3 cellular contexts compared by ENCODE assay signal in genomic region chr17:60330731-60331130, GRCh38.
TF ChIP-seq lines count a peak whose summit lies in the region.

No MANE protein-coding gene starts in this region.

TF ChIP-seq in GM23338, 12 proteins besides CTCF, POLR2A, EP300 and RAD21:
- TF ChIP-seq STAT1 (IDR thresholded peaks at IDR 0.05; ENCODE audit: unreplicated experiment) (no peak), EZH2phosphoT487 (IDR thresholded peaks at IDR 0.05; ENCODE audit: unreplicated experiment) (no peak), ZNF114 (CRISPR knock-in tag; IDR thresholded peaks at IDR 0.05) (no peak)
- TF ChIP-seq, protein P1, sequence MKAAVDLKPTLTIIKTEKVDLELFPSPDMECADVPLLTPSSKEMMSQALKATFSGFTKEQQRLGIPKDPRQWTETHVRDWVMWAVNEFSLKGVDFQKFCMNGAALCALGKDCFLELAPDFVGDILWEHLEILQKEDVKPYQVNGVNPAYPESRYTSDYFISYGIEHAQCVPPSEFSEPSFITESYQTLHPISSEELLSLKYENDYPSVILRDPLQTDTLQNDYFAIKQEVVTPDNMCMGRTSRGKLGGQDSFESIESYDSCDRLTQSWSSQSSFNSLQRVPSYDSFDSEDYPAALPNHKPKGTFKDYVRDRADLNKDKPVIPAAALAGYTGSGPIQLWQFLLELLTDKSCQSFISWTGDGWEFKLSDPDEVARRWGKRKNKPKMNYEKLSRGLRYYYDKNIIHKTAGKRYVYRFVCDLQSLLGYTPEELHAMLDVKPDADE (IDR thresholded peaks at IDR 0.05) = no peak
- TF ChIP-seq, protein P2, sequence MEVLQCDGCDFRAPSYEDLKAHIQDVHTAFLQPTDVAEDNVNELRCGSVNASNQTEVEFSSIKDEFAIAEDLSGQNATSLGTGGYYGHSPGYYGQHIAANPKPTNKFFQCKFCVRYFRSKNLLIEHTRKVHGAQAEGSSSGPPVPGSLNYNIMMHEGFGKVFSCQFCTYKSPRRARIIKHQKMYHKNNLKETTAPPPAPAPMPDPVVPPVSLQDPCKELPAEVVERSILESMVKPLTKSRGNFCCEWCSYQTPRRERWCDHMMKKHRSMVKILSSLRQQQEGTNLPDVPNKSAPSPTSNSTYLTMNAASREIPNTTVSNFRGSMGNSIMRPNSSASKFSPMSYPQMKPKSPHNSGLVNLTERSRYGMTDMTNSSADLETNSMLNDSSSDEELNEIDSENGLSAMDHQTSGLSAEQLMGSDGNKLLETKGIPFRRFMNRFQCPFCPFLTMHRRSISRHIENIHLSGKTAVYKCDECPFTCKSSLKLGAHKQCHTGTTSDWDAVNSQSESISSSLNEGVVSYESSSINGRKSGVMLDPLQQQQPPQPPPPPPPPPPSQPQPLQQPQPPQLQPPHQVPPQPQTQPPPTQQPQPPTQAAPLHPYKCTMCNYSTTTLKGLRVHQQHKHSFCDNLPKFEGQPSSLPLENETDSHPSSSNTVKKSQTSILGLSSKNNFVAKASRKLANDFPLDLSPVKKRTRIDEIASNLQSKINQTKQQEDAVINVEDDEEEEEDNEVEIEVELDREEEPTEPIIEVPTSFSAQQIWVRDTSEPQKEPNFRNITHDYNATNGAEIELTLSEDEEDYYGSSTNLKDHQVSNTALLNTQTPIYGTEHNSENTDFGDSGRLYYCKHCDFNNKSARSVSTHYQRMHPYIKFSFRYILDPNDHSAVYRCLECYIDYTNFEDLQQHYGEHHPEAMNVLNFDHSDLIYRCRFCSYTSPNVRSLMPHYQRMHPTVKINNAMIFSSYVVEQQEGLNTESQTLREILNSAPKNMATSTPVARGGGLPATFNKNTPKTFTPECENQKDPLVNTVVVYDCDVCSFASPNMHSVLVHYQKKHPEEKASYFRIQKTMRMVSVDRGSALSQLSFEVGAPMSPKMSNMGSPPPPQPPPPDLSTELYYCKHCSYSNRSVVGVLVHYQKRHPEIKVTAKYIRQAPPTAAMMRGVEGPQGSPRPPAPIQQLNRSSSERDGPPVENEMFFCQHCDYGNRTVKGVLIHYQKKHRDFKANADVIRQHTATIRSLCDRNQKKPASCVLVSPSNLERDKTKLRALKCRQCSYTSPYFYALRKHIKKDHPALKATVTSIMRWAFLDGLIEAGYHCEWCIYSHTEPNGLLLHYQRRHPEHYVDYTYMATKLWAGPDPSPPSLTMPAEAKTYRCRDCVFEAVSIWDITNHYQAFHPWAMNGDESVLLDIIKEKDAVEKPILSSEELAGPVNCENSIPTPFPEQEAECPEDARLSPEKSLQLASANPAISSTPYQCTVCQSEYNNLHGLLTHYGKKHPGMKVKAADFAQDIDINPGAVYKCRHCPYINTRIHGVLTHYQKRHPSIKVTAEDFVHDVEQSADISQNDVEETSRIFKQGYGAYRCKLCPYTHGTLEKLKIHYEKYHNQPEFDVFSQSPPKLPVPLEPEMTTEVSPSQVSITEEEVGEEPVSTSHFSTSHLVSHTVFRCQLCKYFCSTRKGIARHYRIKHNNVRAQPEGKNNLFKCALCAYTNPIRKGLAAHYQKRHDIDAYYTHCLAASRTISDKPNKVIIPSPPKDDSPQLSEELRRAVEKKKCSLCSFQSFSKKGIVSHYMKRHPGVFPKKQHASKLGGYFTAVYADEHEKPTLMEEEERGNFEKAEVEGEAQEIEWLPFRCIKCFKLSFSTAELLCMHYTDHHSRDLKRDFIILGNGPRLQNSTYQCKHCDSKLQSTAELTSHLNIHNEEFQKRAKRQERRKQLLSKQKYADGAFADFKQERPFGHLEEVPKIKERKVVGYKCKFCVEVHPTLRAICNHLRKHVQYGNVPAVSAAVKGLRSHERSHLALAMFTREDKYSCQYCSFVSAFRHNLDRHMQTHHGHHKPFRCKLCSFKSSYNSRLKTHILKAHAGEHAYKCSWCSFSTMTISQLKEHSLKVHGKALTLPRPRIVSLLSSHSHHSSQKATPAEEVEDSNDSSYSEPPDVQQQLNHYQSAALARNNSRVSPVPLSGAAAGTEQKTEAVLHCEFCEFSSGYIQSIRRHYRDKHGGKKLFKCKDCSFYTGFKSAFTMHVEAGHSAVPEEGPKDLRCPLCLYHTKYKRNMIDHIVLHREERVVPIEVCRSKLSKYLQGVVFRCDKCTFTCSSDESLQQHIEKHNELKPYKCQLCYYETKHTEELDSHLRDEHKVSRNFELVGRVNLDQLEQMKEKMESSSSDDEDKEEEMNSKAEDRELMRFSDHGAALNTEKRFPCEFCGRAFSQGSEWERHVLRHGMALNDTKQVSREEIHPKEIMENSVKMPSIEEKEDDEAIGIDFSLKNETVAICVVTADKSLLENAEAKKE (CRISPR knock-in tag; IDR thresholded peaks at IDR 0.05) = no peak

TF ChIP-seq in endothelial cell of umbilical vein, 7 proteins besides CTCF, POLR2A, EP300 and RAD21:
- TF ChIP-seq FOS (IDR thresholded peaks at IDR 0.05; ENCODE audit: borderline replicate concordance, insufficient read depth, low read length) = no peak
- TF ChIP-seq MYC (IDR thresholded peaks at IDR 0.05; ENCODE audit: low read depth, low read length) = no peak
- TF ChIP-seq JUN (IDR thresholded peaks at IDR 0.05; ENCODE audit: borderline replicate concordance, insufficient read depth, insufficient read length, low read depth) = no peak
- TF ChIP-seq EZH2 (IDR thresholded peaks at IDR 0.05; ENCODE audit: borderline replicate concordance, low read depth, low read length, severe bottlenecking) = no peak
- no peak for TF ChIP-seq POLR2AphosphoS5 (IDR thresholded peaks at IDR 0.05; ENCODE audit: insufficient read depth, low read depth, low read length)
- no peak for TF ChIP-seq MAX (IDR thresholded peaks at IDR 0.05; ENCODE audit: insufficient read depth, insufficient read length)
- TF ChIP-seq GATA2 (IDR thresholded peaks at IDR 0.05; ENCODE audit: insufficient read depth, insufficient read length, low read depth, low read length) = no peak

TF ChIP-seq in SK-N-SH, 30 proteins besides CTCF, POLR2A, EP300 and RAD21:
- TF ChIP-seq GABPA (IDR thresholded peaks at IDR 0.05; ENCODE audit: low read depth) (no peak), RCOR1 (IDR thresholded peaks at IDR 0.05; ENCODE audit: low read length) (no peak), FOXJ3 (CRISPR knock-in tag; IDR thresholded peaks at IDR 0.05) (no peak), NRF1 (IDR thresholded peaks at IDR 0.05; ENCODE audit: low read depth, low read length) (no peak), SIN3A (IDR thresholded peaks at IDR 0.05; ENCODE audit: borderline replicate concordance, low read depth, low read length) (no peak), ZBTB33 (IDR thresholded peaks at IDR 0.05; ENCODE audit: borderline replicate concordance, low read depth) (no peak), REST (IDR thresholded peaks at IDR 0.05; ENCODE audit: low read depth, low read length) (no peak), FOXM1 (IDR thresholded peaks at IDR 0.05; ENCODE audit: low read depth) (no peak), RXRA (IDR thresholded peaks at IDR 0.05; ENCODE audit: borderline replicate concordance, low read depth) (no peak), USF2 (IDR thresholded peaks at IDR 0.05; ENCODE audit: borderline replicate concordance, low read depth, low read length) (no peak)
- TF ChIP-seq, protein P3, sequence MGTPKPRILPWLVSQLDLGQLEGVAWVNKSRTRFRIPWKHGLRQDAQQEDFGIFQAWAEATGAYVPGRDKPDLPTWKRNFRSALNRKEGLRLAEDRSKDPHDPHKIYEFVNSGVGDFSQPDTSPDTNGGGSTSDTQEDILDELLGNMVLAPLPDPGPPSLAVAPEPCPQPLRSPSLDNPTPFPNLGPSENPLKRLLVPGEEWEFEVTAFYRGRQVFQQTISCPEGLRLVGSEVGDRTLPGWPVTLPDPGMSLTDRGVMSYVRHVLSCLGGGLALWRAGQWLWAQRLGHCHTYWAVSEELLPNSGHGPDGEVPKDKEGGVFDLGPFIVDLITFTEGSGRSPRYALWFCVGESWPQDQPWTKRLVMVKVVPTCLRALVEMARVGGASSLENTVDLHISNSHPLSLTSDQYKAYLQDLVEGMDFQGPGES (IDR thresholded peaks at IDR 0.05; ENCODE audit: low read depth, low read length) = no peak
- TF ChIP-seq, protein P4, sequence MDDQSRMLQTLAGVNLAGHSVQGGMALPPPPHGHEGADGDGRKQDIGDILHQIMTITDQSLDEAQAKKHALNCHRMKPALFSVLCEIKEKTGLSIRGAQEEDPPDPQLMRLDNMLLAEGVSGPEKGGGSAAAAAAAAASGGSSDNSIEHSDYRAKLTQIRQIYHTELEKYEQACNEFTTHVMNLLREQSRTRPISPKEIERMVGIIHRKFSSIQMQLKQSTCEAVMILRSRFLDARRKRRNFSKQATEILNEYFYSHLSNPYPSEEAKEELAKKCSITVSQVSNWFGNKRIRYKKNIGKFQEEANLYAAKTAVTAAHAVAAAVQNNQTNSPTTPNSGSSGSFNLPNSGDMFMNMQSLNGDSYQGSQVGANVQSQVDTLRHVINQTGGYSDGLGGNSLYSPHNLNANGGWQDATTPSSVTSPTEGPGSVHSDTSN (IDR thresholded peaks at IDR 0.05) = no peak
